9 cellular contexts compared by ENCODE assay signal in genomic region chr6:97215157-97215769, GRCh38.
A peak's percentile ranks its signal among the peaks of the same experiment; 100 is the strongest.
DNase-seq lines count a peak whose midpoint lies in the region; ATAC-seq and TF ChIP-seq lines count a peak whose summit lies in the region.
"Had no signal": no experiment of that assay in that cellular context is flagged by ENCODE, and none has a peak within 500 bp of the region (broad histone marks: within the 10 kb centered on the region; RNA-seq: fewer than 3 reads in every experiment).

No MANE protein-coding gene starts in this region.

- no peak overlapping the region for H3K4me2 ChIP-seq in mesendoderm (ENCODE audit: low read length)

- no peak overlapping the region for H3K4ac ChIP-seq in mesendoderm (ENCODE audit: low read depth, low read length)

- peaks cover 4% of the 10 kb centered on the region for H3K4me1 Mint-ChIP-seq in chondrocyte (ENCODE audit: low read depth)

- no peaks in the 10 kb centered on the region for H3K27me3 ChIP-seq in mesendoderm (ENCODE audit: insufficient read depth, low read length, poor library complexity)
- H3K27me3 ChIP-seq in tibial artery: no peaks in the 10 kb centered on the region

- H3K36me3 ChIP-seq in mesendoderm (ENCODE audit: control insufficient read depth, insufficient read depth, low read length) (no peaks in the 10 kb centered on the region), tibial artery (no peaks in the 10 kb centered on the region)

- no peak for ATAC-seq in HG02678 (IDR thresholded peaks at IDR 0.05; ENCODE audit: unreplicated experiment)

- WGBS in mesendoderm (ENCODE audit: extremely low coverage, insufficient coverage, low lambda C conversion rate): no CpG with 5 or more reads among the region's 6 CpGs

- H3K27ac Mint-ChIP-seq in chondrocyte (ENCODE audit: unreplicated experiment): peak overlapping the region; percentile 45

- no peak overlapping the region for H4K8ac ChIP-seq in mesendoderm (ENCODE audit: low read depth, low read length)

- H3K4me1 ChIP-seq in mesendoderm (ENCODE audit: control insufficient read depth, low read depth, low read length) (no peaks in the 10 kb centered on the region), tibial artery (no peaks in the 10 kb centered on the region)

- no peaks in the 10 kb centered on the region for H3K79me1 ChIP-seq in mesendoderm (ENCODE audit: low read length)

- intact Hi-C loops in tibial artery (cut with DNase I; ENCODE audit: low total_unique reads): no loop called here

- no peaks in the 10 kb centered on the region for H3K79me2 ChIP-seq in mesendoderm (ENCODE audit: control insufficient read depth, insufficient read depth, low read length)

- peak; percentile 85 for TF ChIP-seq CTCF in chondrocyte (IDR thresholded peaks at IDR 0.05)
- no peak for TF ChIP-seq CTCF in tibial artery (IDR thresholded peaks at IDR 0.05)

- no peak overlapping the region for H4K5ac ChIP-seq in mesendoderm (ENCODE audit: low read length)

- no peak overlapping the region for H2BK5ac ChIP-seq in mesendoderm (ENCODE audit: low read length)

- DNase-seq in NCI-H2196 (lab: John Stamatoyannopoulos, UW; ENCODE audit: unreplicated experiment) (peak; percentile 2), NCI-H2196 treated with DMSO at 0.1 percent for 48 hours (lab: John Stamatoyannopoulos, UW; ENCODE audit: unreplicated experiment) (no peak), NCI-H524 (lab: John Stamatoyannopoulos, UW) (peak; percentile 33 to 81), chondrocyte (ENCODE audit: low spot score) (no peak), mesendoderm (peak; percentile 65), tibial artery (no peak), NCI-H128 (lab: John Stamatoyannopoulos, UW; ENCODE audit: unreplicated experiment) (no peak)

- H3K4me3 ChIP-seq in mesendoderm (ENCODE audit: low read length) (no peak overlapping the region), tibial artery (no peak overlapping the region)

- H3K36me3 Mint-ChIP-seq in chondrocyte (ENCODE audit: low read depth): no peaks in the 10 kb centered on the region

- H3K4me3 Mint-ChIP-seq in chondrocyte (ENCODE audit: unreplicated experiment): no peak overlapping the region
- H3K4me3 Mint-ChIP-seq: CD4-positive, CD25-positive, alpha-beta regulatory T cell had no signal

- H3K9me3 Mint-ChIP-seq in chondrocyte (ENCODE audit: low read depth): no peaks in the 10 kb centered on the region
- H3K9me3 Mint-ChIP-seq: CD4-positive, CD25-positive, alpha-beta regulatory T cell had no signal

- no peaks in the 10 kb centered on the region for H3K9me3 ChIP-seq in tibial artery

- H3K18ac ChIP-seq in mesendoderm (ENCODE audit: low read length): no peak overlapping the region

- no peak overlapping the region for H3K9ac ChIP-seq in mesendoderm (ENCODE audit: low read length)

- no peak overlapping the region for H3K23ac ChIP-seq in mesendoderm (ENCODE audit: low read length)

- H3K27me3 Mint-ChIP-seq in chondrocyte (ENCODE audit: low read depth): no peaks in the 10 kb centered on the region
- H3K27me3 Mint-ChIP-seq: CD4-positive, CD25-positive, alpha-beta regulatory T cell had no signal

- no peak overlapping the region for H2AK5ac ChIP-seq in mesendoderm (ENCODE audit: low read length)

- no peak overlapping the region for H2BK15ac ChIP-seq in mesendoderm (replicated peaks; ENCODE audit: low read depth)

- no peak overlapping the region for H3K56ac ChIP-seq in mesendoderm (ENCODE audit: low read length)

- H2BK120ac ChIP-seq in mesendoderm (ENCODE audit: low read depth, low read length): no peak overlapping the region

- H3K27ac ChIP-seq in mesendoderm (ENCODE audit: low read depth, low read length): no peak overlapping the region
- no peak overlapping the region for H3K27ac ChIP-seq in tibial artery

Comparison
In these comparisons a context has a peak if more than half of its experiments do, and no peak if none do; other contexts are left out.
1. DNase-seq: peak in NCI-H2196 (single experiment), NCI-H524 (2 of 2) and mesendoderm (single experiment); none in NCI-H2196 treated with DMSO at 0.1 percent for 48 hours (single experiment), chondrocyte (single experiment), tibial artery (0 of 2) and NCI-H128 (single experiment).